In the genomic region with DNA sequence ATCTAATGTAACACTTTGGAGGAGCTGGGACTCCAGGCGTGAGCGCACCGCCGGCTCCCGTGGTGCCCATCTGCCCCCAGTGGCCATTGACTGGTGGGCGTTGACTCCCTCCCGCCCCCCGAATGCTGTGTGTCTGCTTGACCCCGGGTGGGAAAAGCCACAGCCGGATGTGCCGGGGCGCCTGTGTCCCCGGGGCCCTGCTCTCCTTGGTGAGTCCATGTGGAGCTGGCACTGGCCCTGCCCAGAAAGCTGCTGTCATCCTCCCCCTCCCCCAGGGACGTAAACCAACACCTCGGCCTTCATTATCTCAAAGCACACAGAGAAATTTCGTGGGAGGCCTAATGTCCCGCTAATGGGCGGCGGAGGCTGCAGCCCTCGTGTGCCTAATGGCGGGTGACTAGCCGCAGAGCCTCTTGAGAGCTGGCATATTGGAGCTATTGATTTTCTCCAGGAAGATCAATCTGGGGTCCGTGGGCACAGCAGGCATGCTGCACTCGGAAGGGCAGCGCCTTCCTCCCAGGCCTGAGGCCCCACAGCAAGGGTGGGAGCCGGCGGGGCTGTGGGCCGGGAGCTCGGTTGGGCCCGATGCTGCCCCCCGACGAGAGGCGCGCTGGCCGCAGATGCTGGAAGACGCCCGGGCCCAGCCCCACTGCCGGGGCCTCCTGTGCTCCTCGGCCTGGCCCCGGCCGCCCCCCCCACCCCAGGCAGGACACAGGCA, we compare ENCODE assay signal across 12 cellular contexts. TPM values are rescaled to one million over a fixed set of nuclear protein-coding genes. Genes with fewer than 3 reads are reported as not detected.
DNase-seq lines count a peak whose midpoint lies in the region; TF ChIP-seq lines count a peak whose summit lies in the region.
"Had no signal": no experiment of that assay in that cellular context is flagged by ENCODE, and none has a peak within 500 bp of the region (broad histone marks: within the 10 kb centered on the region; RNA-seq: fewer than 3 reads in every experiment).

No MANE protein-coding gene starts in this region.

- peak; percentile 13 for TF ChIP-seq CTCF in neural progenitor cell (IDR thresholded peaks at IDR 0.05)

- H3F3A ChIP-seq in neural progenitor cell (ENCODE audit: low read depth), result no peaks in the 10 kb centered on the region

- H3K27me3 Mint-ChIP-seq in neural progenitor cell (ENCODE audit: insufficient read depth, low read depth), result peaks cover 3% of the 10 kb centered on the region

- peaks cover 20% of the 10 kb centered on the region for H3K4me1 Mint-ChIP-seq in neural progenitor cell

- peaks cover 6% of the 10 kb centered on the region for H3K4me1 ChIP-seq in neural progenitor cell
- H3K4me1 ChIP-seq: upper lobe of right lung had no signal

- H3K36me3 Mint-ChIP-seq in neural progenitor cell, result no peaks in the 10 kb centered on the region

- H2AFZ ChIP-seq in neural progenitor cell (replicated peaks), result no peak overlapping the region

- H3K36me3 ChIP-seq in neural progenitor cell, result no peaks in the 10 kb centered on the region
- H3K36me3 ChIP-seq: esophagus squamous epithelium, upper lobe of right lung had no signal

- no peaks in the 10 kb centered on the region for H3K9me3 Mint-ChIP-seq in neural progenitor cell

- DNase-seq in NCI-H2227 (lab: John Stamatoyannopoulos, UW; ENCODE audit: unreplicated experiment) (peak; percentile 35), NCI-H2227 treated with DMSO at 0.1 percent for 48 hours (lab: John Stamatoyannopoulos, UW) (no peak), NCI-H2107 treated with DMSO at 0.1 percent for 48 hours (lab: John Stamatoyannopoulos, UW; ENCODE audit: unreplicated experiment) (peak; percentile 88), neural progenitor cell (ENCODE audit: low spot score) (no peak), germinal center (ENCODE audit: low spot score) (no peak)
- no peak for DNase-seq in central memory CD4-positive, alpha-beta T cell
- DNase-seq: esophagus squamous epithelium; NCI-H226; stimulated activated CD4-positive, alpha-beta T cell treated with anti-CD3 and anti-CD28 coated beads, Interleukin-15, amount 100 ng/mL, for 24 hours; upper lobe of right lung had no signal

- H3K4me2 ChIP-seq in neural progenitor cell, result no peak overlapping the region

- no peaks in the 10 kb centered on the region for H3K9me3 ChIP-seq in neural progenitor cell (ENCODE audit: low read depth)
- H3K9me3 ChIP-seq: esophagus squamous epithelium, upper lobe of right lung had no signal

- no peak overlapping the region for H3K9ac ChIP-seq in neural progenitor cell

- no peaks in the 10 kb centered on the region for H4K20me1 ChIP-seq in neural progenitor cell (ENCODE audit: low read depth)

- no peak overlapping the region for H3K4me3 Mint-ChIP-seq in neural progenitor cell

- H3K4me3 ChIP-seq in neural progenitor cell, result no peak overlapping the region
- H3K4me3 ChIP-seq: esophagus squamous epithelium, upper lobe of right lung had no signal

- peak overlapping the region; percentile 66 for H3K27ac Mint-ChIP-seq in neural progenitor cell

- no peaks in the 10 kb centered on the region for H3K27me3 ChIP-seq in neural progenitor cell
- H3K27me3 ChIP-seq: upper lobe of right lung had no signal

- no peaks in the 10 kb centered on the region for H3K79me2 ChIP-seq in neural progenitor cell (ENCODE audit: low read depth)

- H3K27ac ChIP-seq in neural progenitor cell, result no peak overlapping the region
- H3K27ac ChIP-seq: esophagus squamous epithelium, upper lobe of right lung had no signal

RNA-seq across cellular contexts. Expression of a gene that starts 4.0 kb away (rescaled TPM):
- 1.1 TPM in 1 of 2 replicates, not detected in the other for total RNA-seq in neural progenitor cell (ENCODE audit: low replicate concordance)
- total RNA-seq: A673, esophagus squamous epithelium, lung microvascular endothelial cell, upper lobe of right lung had no signal

RNA-seq across cellular contexts. Expression of a gene that starts 6.3 kb away (rescaled TPM):
- 4.6 and 13.2 TPM in 2 replicates for total RNA-seq in neural progenitor cell (ENCODE audit: low replicate concordance)

RNA-seq across cellular contexts. Expression of a gene that starts 12.4 kb away (rescaled TPM):
- total RNA-seq in neural progenitor cell (ENCODE audit: low replicate concordance), result 6.1 and 25.4 TPM in 2 replicates

RNA-seq across cellular contexts. Expression of a gene that starts 17.5 kb away (rescaled TPM):
- 0.28 TPM in 1 of 2 replicates, not detected in the other for total RNA-seq in neural progenitor cell (ENCODE audit: low replicate concordance)

RNA-seq across cellular contexts. Expression of a gene that starts 47.9 kb away (rescaled TPM):
- 11.5 and 33.4 TPM in 2 replicates for total RNA-seq in neural progenitor cell (ENCODE audit: low replicate concordance)

Comparison
In these comparisons a context has a peak if more than half of its experiments do, and no peak if none do; other contexts are left out.
1. DNase-seq: peak in NCI-H2227 (single experiment) and NCI-H2107 treated with DMSO at 0.1 percent for 48 hours (single experiment); none in NCI-H2227 treated with DMSO at 0.1 percent for 48 hours (single experiment), neural progenitor cell (single experiment), central memory CD4-positive, alpha-beta T cell (single experiment) and germinal center (single experiment).